ENCODE assay signal across 1 cellular context in the genomic region with DNA sequence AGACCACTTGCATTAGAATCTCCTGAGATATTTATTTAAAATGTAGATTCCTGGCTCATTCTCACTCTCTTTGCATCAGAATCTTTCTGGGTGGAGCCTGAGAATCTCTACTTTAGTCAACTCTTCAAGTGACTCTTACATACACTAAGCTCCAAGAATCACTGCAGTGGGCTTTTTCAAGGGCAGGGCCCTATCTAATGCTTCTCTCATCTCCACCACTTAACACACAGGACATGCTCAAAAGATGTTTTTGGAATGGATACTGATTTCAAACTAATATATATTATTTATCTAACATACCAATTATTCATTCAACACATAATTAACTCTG.
TF ChIP-seq lines count a peak whose summit lies in the region.

No MANE protein-coding gene starts in this region.

TF ChIP-seq in GM23338, 12 proteins besides CTCF, POLR2A, EP300 and RAD21 (continued from another document):
- TF ChIP-seq, protein P1, sequence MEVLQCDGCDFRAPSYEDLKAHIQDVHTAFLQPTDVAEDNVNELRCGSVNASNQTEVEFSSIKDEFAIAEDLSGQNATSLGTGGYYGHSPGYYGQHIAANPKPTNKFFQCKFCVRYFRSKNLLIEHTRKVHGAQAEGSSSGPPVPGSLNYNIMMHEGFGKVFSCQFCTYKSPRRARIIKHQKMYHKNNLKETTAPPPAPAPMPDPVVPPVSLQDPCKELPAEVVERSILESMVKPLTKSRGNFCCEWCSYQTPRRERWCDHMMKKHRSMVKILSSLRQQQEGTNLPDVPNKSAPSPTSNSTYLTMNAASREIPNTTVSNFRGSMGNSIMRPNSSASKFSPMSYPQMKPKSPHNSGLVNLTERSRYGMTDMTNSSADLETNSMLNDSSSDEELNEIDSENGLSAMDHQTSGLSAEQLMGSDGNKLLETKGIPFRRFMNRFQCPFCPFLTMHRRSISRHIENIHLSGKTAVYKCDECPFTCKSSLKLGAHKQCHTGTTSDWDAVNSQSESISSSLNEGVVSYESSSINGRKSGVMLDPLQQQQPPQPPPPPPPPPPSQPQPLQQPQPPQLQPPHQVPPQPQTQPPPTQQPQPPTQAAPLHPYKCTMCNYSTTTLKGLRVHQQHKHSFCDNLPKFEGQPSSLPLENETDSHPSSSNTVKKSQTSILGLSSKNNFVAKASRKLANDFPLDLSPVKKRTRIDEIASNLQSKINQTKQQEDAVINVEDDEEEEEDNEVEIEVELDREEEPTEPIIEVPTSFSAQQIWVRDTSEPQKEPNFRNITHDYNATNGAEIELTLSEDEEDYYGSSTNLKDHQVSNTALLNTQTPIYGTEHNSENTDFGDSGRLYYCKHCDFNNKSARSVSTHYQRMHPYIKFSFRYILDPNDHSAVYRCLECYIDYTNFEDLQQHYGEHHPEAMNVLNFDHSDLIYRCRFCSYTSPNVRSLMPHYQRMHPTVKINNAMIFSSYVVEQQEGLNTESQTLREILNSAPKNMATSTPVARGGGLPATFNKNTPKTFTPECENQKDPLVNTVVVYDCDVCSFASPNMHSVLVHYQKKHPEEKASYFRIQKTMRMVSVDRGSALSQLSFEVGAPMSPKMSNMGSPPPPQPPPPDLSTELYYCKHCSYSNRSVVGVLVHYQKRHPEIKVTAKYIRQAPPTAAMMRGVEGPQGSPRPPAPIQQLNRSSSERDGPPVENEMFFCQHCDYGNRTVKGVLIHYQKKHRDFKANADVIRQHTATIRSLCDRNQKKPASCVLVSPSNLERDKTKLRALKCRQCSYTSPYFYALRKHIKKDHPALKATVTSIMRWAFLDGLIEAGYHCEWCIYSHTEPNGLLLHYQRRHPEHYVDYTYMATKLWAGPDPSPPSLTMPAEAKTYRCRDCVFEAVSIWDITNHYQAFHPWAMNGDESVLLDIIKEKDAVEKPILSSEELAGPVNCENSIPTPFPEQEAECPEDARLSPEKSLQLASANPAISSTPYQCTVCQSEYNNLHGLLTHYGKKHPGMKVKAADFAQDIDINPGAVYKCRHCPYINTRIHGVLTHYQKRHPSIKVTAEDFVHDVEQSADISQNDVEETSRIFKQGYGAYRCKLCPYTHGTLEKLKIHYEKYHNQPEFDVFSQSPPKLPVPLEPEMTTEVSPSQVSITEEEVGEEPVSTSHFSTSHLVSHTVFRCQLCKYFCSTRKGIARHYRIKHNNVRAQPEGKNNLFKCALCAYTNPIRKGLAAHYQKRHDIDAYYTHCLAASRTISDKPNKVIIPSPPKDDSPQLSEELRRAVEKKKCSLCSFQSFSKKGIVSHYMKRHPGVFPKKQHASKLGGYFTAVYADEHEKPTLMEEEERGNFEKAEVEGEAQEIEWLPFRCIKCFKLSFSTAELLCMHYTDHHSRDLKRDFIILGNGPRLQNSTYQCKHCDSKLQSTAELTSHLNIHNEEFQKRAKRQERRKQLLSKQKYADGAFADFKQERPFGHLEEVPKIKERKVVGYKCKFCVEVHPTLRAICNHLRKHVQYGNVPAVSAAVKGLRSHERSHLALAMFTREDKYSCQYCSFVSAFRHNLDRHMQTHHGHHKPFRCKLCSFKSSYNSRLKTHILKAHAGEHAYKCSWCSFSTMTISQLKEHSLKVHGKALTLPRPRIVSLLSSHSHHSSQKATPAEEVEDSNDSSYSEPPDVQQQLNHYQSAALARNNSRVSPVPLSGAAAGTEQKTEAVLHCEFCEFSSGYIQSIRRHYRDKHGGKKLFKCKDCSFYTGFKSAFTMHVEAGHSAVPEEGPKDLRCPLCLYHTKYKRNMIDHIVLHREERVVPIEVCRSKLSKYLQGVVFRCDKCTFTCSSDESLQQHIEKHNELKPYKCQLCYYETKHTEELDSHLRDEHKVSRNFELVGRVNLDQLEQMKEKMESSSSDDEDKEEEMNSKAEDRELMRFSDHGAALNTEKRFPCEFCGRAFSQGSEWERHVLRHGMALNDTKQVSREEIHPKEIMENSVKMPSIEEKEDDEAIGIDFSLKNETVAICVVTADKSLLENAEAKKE (CRISPR knock-in tag; IDR thresholded peaks at IDR 0.05), result no peak
- no peak for TF ChIP-seq ZNF114 (CRISPR knock-in tag; IDR thresholded peaks at IDR 0.05)
TF ChIP-seq in GM23338: peak in this region for 0.
